9 cellular contexts compared by ENCODE assay signal in the genomic region with DNA sequence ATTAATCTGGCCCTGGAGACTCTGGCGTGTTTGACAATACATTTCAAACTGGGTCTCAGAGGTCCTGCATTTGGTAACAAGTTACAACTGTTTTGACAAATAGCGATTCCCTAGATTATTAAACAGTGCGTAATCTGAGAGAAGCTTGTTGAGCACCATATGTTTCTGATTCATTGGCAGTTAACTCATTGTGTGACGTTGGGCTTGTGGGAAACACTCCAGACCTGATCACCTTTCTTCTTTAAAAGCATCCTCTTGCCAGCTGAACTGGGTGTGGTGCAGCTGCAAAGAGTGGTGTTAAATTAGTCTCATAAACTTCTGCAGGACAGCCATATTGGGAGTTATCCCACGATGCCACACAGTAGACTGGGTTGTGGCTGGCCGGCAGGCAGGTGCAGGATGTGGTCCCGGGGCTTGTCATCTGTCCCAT.
DNase-seq lines count a peak whose midpoint lies in the region; ATAC-seq and TF ChIP-seq lines count a peak whose summit lies in the region.
"Had no signal": no experiment of that assay in that cellular context is flagged by ENCODE, and none has a peak within 500 bp of the region (broad histone marks: within the 10 kb centered on the region; RNA-seq: fewer than 3 reads in every experiment).

No MANE protein-coding gene starts in this region.

- H3K4me1 ChIP-seq in prostate gland (replicated peaks) (peaks cover 3% of the 10 kb centered on the region), spleen (peaks cover 0 to 10% (median 5%) of the 10 kb centered on the region in 6 donors)

- H3K36me3 ChIP-seq in prostate gland (no peaks in the 10 kb centered on the region), spleen (no peaks in the 10 kb centered on the region)

- H3K4me3 ChIP-seq in prostate gland (no peak overlapping the region), spleen (no peak overlapping the region)

- ATAC-seq in GM21360 (IDR thresholded peaks at IDR 0.05; ENCODE audit: unreplicated experiment), result no peak

- H3K9me3 ChIP-seq in prostate gland, result no peaks in the 10 kb centered on the region
- no peaks in the 10 kb centered on the region for H3K9me3 ChIP-seq in spleen

- DNase-seq in EH (ENCODE audit: low read depth) (peak; percentile 93), NCI-H1436 treated with DMSO at 0.1 percent for 48 hours (lab: John Stamatoyannopoulos, UW) (peak; percentile 66), cerebellar cortex (ENCODE audit: low spot score) (peak; percentile 50), prostate gland (ENCODE audit: low spot score) (no peak), spleen (no peak), NCI-H526 treated with DMSO at 0.1 percent for 48 hours (lab: John Stamatoyannopoulos, UW) (no peak)
- no peak for DNase-seq in stimulated activated CD8-positive, alpha-beta memory T cell treated with anti-CD3 and anti-CD28 coated beads, Interleukin-4, amount 100 ng/mL, for 48 hours
- DNase-seq: activated CD8-positive, alpha-beta memory T cell treated with anti-CD3 and anti-CD28 coated beads for 24 hours had no signal

- H3K27ac ChIP-seq in prostate gland, result peak overlapping the region; percentile 58 to 69
- H3K27ac ChIP-seq in spleen, result no peak overlapping the region

- H3K27me3 ChIP-seq in prostate gland (replicated peaks; ENCODE audit: insufficient read depth) (no peaks in the 10 kb centered on the region), spleen (replicated peaks in 1 of 7) (no peaks in the 10 kb centered on the region)

- TF ChIP-seq POLR2A in prostate gland (IDR thresholded peaks at IDR 0.05), result no peak
- no peak for TF ChIP-seq POLR2A in spleen (IDR thresholded peaks at IDR 0.05)

- TF ChIP-seq CTCF in prostate gland (IDR thresholded peaks at IDR 0.05) (no peak), spleen (IDR thresholded peaks at IDR 0.05 in 8 of 11, conservative IDR thresholded peaks at IDR 0.05 in 3 of 11) (no peak)

- 34% methylated on average over 7 of the region's 7 CpGs for WGBS in prostate gland
- WGBS in spleen, 5 donors, result 65 to 77% (median 75%) methylated on average over 7 of the region's 7 CpGs

- intact Hi-C loops in prostate gland (cut with DNase I), result loop anchor here (5.0 kb wide), 1 partner anchor 46 kb away; no protein-coding TSS in a partner anchor
- intact Hi-C loops in spleen (cut with DNase I; ENCODE audit: low total_unique reads), result no loop called here

Comparison
In these comparisons a context has a peak if more than half of its experiments do, and no peak if none do; other contexts are left out.
1. DNase-seq: peak in EH (single experiment), NCI-H1436 treated with DMSO at 0.1 percent for 48 hours (single experiment) and cerebellar cortex (single experiment); none in prostate gland (single experiment), spleen (single experiment), NCI-H526 treated with DMSO at 0.1 percent for 48 hours (single experiment) and stimulated activated CD8-positive, alpha-beta memory T cell treated with anti-CD3 and anti-CD28 coated beads, Interleukin-4, amount 100 ng/mL, for 48 hours (single experiment).
2. H3K27ac ChIP-seq: peak in prostate gland (2 of 2); none in spleen (0 of 8).